1 cellular context compared by ENCODE assay signal in the genomic region with DNA sequence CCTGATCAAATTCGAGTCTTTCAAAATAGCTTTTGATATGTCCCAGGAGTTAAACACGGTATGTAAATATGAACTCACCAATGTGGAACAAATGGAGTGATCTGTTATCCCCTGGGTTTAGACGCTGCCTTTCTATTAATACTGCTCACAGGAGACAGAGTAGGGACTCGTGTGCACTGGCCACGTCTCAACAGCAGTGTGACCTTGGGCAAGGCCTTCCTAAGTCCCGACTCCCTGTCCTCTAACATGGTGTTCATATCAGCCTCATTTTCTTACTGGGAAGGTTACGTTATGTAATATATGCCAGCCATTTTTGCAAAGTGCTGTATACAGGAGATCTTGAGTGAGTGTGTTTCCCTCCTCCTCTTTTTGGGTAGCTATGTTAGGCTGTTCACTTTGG.
TF ChIP-seq lines count a peak whose summit lies in the region.

No MANE protein-coding gene starts in this region.

TF ChIP-seq in H1, 55 proteins besides CTCF, POLR2A, EP300 and RAD21:
- no peak for TF ChIP-seq TAF7 (optimal IDR thresholded peaks at IDR 0.05; ENCODE audit: borderline replicate concordance, low read depth, low read length)
- no peak for TF ChIP-seq HDAC2 (IDR thresholded peaks at IDR 0.05; ENCODE audit: borderline replicate concordance in 1 of 2, low read depth in 2 of 2, low read length in 2 of 2)
- TF ChIP-seq E2F6 (IDR thresholded peaks at IDR 0.05), result no peak
- no peak for TF ChIP-seq BRCA1 (IDR thresholded peaks at IDR 0.05; ENCODE audit: low read depth, low read length)
- no peak for TF ChIP-seq SP2 (IDR thresholded peaks at IDR 0.05; ENCODE audit: low read length)
- no peak for TF ChIP-seq ZNF274 (IDR thresholded peaks at IDR 0.05; ENCODE audit: borderline replicate concordance, extremely low read depth, low read length)
